13 cellular contexts compared by ENCODE assay signal in the genomic region with DNA sequence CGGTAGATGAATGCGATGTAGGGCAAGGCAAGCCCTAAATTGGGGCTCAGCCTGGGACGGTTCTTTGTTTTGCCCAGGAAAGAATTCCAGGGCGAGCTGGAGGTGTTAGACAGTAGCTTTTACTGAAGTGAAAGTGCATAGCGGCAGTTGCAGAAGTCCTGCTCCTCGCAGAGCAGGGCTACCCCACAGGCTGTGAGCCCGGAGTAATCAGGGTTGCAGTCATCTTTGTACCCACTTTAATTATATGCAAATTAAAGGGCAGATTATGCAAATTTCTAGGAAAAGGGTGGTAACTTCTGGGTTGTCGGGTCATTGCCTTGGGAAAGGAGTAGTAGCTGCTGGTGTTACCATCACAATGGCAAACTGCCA. TPM values are rescaled to one million over a fixed set of nuclear protein-coding genes. Genes with fewer than 3 reads are reported as not detected.
DNase-seq lines count a peak whose midpoint lies in the region; ATAC-seq and TF ChIP-seq lines count a peak whose summit lies in the region.
"Had no signal": no experiment of that assay in that cellular context is flagged by ENCODE, and none has a peak within 500 bp of the region (broad histone marks: within the 10 kb centered on the region; RNA-seq: fewer than 3 reads in every experiment).

No MANE protein-coding gene starts in this region.

- H3K4me3 Mint-ChIP-seq in activated T-helper 17 cell treated with anti-CD3 and anti-CD28 coated beads, Interleukin-2, amount 50 U/mL, for 72 hours = peak overlapping the region; percentile 91

- peak; percentile 35 for DNase-seq in activated CD4-positive, CD25-positive, alpha-beta regulatory T cell treated with anti-CD3 and anti-CD28 coated beads, Interleukin-2, amount 50 U/mL, for 72 hours
- no peak for DNase-seq in Jurkat, Clone E6-1 (ENCODE audit: low read depth, low spot score)
- no peak for DNase-seq in omental fat pad (ENCODE audit: low spot score)
- DNase-seq: ACHN, NCI-H1930 had no signal

- H3K27ac ChIP-seq in skin epidermis = peak overlapping the region in 12 of 21 experiments; percentile 28 to 93 (median 79)
- H3K27ac ChIP-seq: SJSA1, tibial artery had no signal

- H3K27me3 Mint-ChIP-seq in activated T-helper 17 cell treated with anti-CD3 and anti-CD28 coated beads, Interleukin-2, amount 50 U/mL, for 72 hours = no peaks in the 10 kb centered on the region

- H3K4me1 Mint-ChIP-seq in activated T-helper 17 cell treated with anti-CD3 and anti-CD28 coated beads, Interleukin-2, amount 50 U/mL, for 72 hours = peaks cover 48% of the 10 kb centered on the region

- no peak for ATAC-seq in activated CD4-positive, CD25-positive, alpha-beta regulatory T cell treated with anti-CD3 and anti-CD28 coated beads, Interleukin-2, amount 50 U/mL, for 24 hours
- ATAC-seq in activated T-helper 17 cell treated with anti-CD3 and anti-CD28 coated beads, Interleukin-2, amount 50 U/mL, for 72 hours (replicated peaks) = no peak
- no peak for ATAC-seq in HG02973 (IDR thresholded peaks at IDR 0.05; ENCODE audit: unreplicated experiment)
- ATAC-seq in HG02840 (IDR thresholded peaks at IDR 0.05; ENCODE audit: low FRiP score, unreplicated experiment) = no peak
- ATAC-seq in omental fat pad (ENCODE audit: low FRiP score) = no peak

- H3K9me3 Mint-ChIP-seq in activated T-helper 17 cell treated with anti-CD3 and anti-CD28 coated beads, Interleukin-2, amount 50 U/mL, for 72 hours = no peaks in the 10 kb centered on the region

- peak overlapping the region; percentile 96 for H3K27ac Mint-ChIP-seq in activated T-helper 17 cell treated with anti-CD3 and anti-CD28 coated beads, Interleukin-2, amount 50 U/mL, for 72 hours

- H3K36me3 Mint-ChIP-seq in activated T-helper 17 cell treated with anti-CD3 and anti-CD28 coated beads, Interleukin-2, amount 50 U/mL, for 72 hours (ENCODE audit: low read depth) = peaks cover 57% of the 10 kb centered on the region

- H3K4me3 ChIP-seq in Jurkat, Clone E6-1 (ENCODE audit: low read length) = peak overlapping the region; percentile 56; the same call in 1 of the 2 replicates
- H3K4me3 ChIP-seq in skin epidermis = no peak overlapping the region
- H3K4me3 ChIP-seq: SJSA1, tibial artery had no signal

- no peak for TF ChIP-seq CTCF in omental fat pad (IDR thresholded peaks at IDR 0.05)

RNA-seq across cellular contexts. Expression of a gene that starts 30.5 kb away (rescaled TPM):
- 91.5 TPM for polyA plus RNA-seq in Jurkat, Clone E6-1 (2012; ENCODE audit: insufficient read depth, insufficient read length)
- total RNA-seq in activated T-helper 17 cell treated with anti-CD3 and anti-CD28 coated beads, Interleukin-2, amount 50 U/mL, for 72 hours = 100 to 1,000 TPM; 110 to 114 TPM
- total RNA-seq in omental fat pad = 10 to 100 TPM in 3 of 4 donors, 1 to 10 TPM in 1; 9.4 to 18.9 (median 13.5) TPM
- total RNA-seq: myocyte, SJSA1 had no signal

RNA-seq across cellular contexts. Expression of a gene that starts 35.8 kb away (rescaled TPM):
- 15.7 TPM for polyA plus RNA-seq in Jurkat, Clone E6-1 (2012; ENCODE audit: insufficient read depth, insufficient read length)
- 10 to 100 TPM; 21.1 to 21.2 TPM for total RNA-seq in activated T-helper 17 cell treated with anti-CD3 and anti-CD28 coated beads, Interleukin-2, amount 50 U/mL, for 72 hours
- 1 to 10 TPM in 3 of 4 donors, not detected in 1; 1.3 to 3.4 (median 2.0) TPM for total RNA-seq in omental fat pad
- total RNA-seq: myocyte, SJSA1 had no signal

Comparison
In these comparisons a context has a peak if more than half of its experiments do, and no peak if none do; other contexts are left out.
1. RNA of a gene that starts 30.5 kb away (total RNA-seq): 110 to 114 TPM in activated T-helper 17 cell treated with anti-CD3 and anti-CD28 coated beads, Interleukin-2, amount 50 U/mL, for 72 hours; 9.4 to 18.9 TPM in omental fat pad; every median in the first group is over 4 times any median in the second.
2. RNA of a gene that starts 35.8 kb away (total RNA-seq): 21.1 to 21.2 TPM in activated T-helper 17 cell treated with anti-CD3 and anti-CD28 coated beads, Interleukin-2, amount 50 U/mL, for 72 hours; 1.3 to 3.4 TPM in omental fat pad; every median in the first group is over 4 times any median in the second.